Comparison of ENCODE assay signal across 2 cellular contexts in genomic region chr21:8234059-8234458, GRCh38.
A peak's percentile ranks its signal among the peaks of the same experiment; 100 is the strongest.
TF ChIP-seq lines count a peak whose summit lies in the region.

No MANE protein-coding gene starts in this region.

TF ChIP-seq in GM23338, 12 proteins besides CTCF, POLR2A, EP300 and RAD21:
- TF ChIP-seq ZNF462 (CRISPR knock-in tag; IDR thresholded peaks at IDR 0.05) (peak; percentile 70; the same call in 1 of the 2 replicates), ZNF331 (CRISPR knock-in tag; IDR thresholded peaks at IDR 0.05; ENCODE audit: low read depth) (peak; percentile 49; the same call in 1 of the 2 replicates), CREB1 (CRISPR knock-in tag; IDR thresholded peaks at IDR 0.05; ENCODE audit: low read depth) (peak; percentile 13)

TF ChIP-seq in GM12878, 131 proteins besides CTCF, POLR2A, EP300 and RAD21:
- TF ChIP-seq RELA (IDR thresholded peaks at IDR 0.05; ENCODE audit: borderline replicate concordance, partially characterized antibody), result peak; percentile 36
- TF ChIP-seq PKNOX1 (IDR thresholded peaks at IDR 0.05), result peak; percentile 4; the same call in 1 of the 2 replicates
